Comparison of ENCODE assay signal across 40 cellular contexts in the genomic region with DNA sequence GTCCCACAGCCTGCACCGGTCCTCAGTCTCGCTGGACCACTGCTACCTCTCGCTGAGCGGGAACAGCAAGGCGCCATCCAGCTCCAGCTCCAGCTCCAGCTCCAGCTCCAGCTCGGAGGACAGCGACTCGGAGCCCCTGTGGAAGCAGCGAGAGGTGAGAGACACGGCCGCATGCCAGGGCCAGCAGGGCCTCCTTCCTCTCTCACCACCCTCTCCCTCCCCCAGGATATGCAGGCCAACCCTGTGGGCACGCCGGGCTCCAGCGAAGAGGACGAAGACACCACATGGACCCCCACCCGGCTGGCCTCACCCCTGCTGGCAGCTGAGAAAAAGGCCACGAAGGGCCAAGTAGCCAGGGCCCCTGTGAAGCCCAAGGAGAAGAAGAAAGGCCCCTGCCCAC. TPM values are rescaled to one million over a fixed set of nuclear protein-coding genes. Genes with fewer than 3 reads are reported as not detected.
"Had no signal": no experiment of that assay in that cellular context is flagged by ENCODE, and none has a peak within 500 bp of the region (broad histone marks: within the 10 kb centered on the region; RNA-seq: fewer than 3 reads in every experiment).

No MANE protein-coding gene starts in this region.

- H3K4me1 Mint-ChIP-seq: activated CD4-positive, alpha-beta T cell treated with anti-CD3 and anti-CD28 coated beads, Interleukin-2, amount 10 ng/mL, durations not matched to agents 24 days and 14 days; activated naive CD4-positive, alpha-beta T cell treated with anti-CD3 and anti-CD28 coated beads, Interleukin-2, amount 10 ng/mL, durations not matched to agents 7 days and 5 days; activated naive CD8-positive, alpha-beta T cell treated with anti-CD3 and anti-CD28 coated beads, Interleukin-2, amount 10 ng/mL, durations not matched to agents 7 days and 5 days; stimulated activated memory B cell treated with anti-CD40 and anti-IgM and Interleukin-4, amounts not matched to agents 10 μg/mL and 1 μg/mL and 100 μg/mL, for 72 hours; stimulated activated naive CD8-positive, alpha-beta T cell treated with anti-CD3 and anti-CD28 coated beads, Interleukin-15, amount 100 ng/mL, for 72 hours had no signal

- H3K27ac ChIP-seq: epithelial cell of prostate, esophagus squamous epithelium, heart right ventricle, left lung, ovary, uterus had no signal

- H3K36me3 ChIP-seq: left lung, ovary, uterus had no signal

- H3K27me3 Mint-ChIP-seq: type B pancreatic cell had no signal

- H3K36me3 Mint-ChIP-seq: activated CD4-positive, alpha-beta memory T cell treated with anti-CD3 and anti-CD28 coated beads for 36 hours; activated naive CD4-positive, alpha-beta T cell treated with anti-CD3 and anti-CD28 coated beads, Interleukin-2, amount 10 ng/mL, durations not matched to agents 7 days and 5 days; activated naive CD8-positive, alpha-beta T cell treated with anti-CD3 and anti-CD28 coated beads, Interleukin-2, amount 10 ng/mL, durations not matched to agents 7 days and 5 days; stimulated activated memory B cell treated with anti-CD40 and anti-IgM and Interleukin-4, amounts not matched to agents 10 μg/mL and 1 μg/mL and 100 μg/mL, for 72 hours; type B pancreatic cell had no signal

- H3K27me3 ChIP-seq: ovary, uterus had no signal

- H3K4me3 Mint-ChIP-seq: activated CD4-positive, alpha-beta memory T cell treated with anti-CD3 and anti-CD28 coated beads for 36 hours; activated CD4-positive, alpha-beta T cell treated with anti-CD3 and anti-CD28 coated beads, Interleukin-2, amount 10 ng/mL, durations not matched to agents 24 days and 14 days; activated naive CD4-positive, alpha-beta T cell treated with anti-CD3 and anti-CD28 coated beads, Interleukin-2, amount 10 ng/mL, durations not matched to agents 7 days and 5 days; activated naive CD8-positive, alpha-beta T cell treated with anti-CD3 and anti-CD28 coated beads, Interleukin-2, amount 10 ng/mL, durations not matched to agents 7 days and 5 days; activated T-helper 1 cell treated with anti-CD3 and anti-CD28 coated beads, Interleukin-12 subunit alpha, Interleukin-12 subunit beta, Interleukin-2, Interleukin-4 antibody, amounts not matched to agents 30 ng/mL and 10 ng/mL and 1 ng/mL, durations not matched to agents 14 hours and 24 hours and 36 hours; dendritic cell treated with granulocyte-macrophage colony-stimulating factor and Interleukin-4, amounts not matched to agents 40 ng/mL and 50 ng/mL, for 4 days; nephron progenitor cell; stimulated activated memory B cell treated with anti-CD40 and anti-IgM and Interleukin-4, amounts not matched to agents 10 μg/mL and 1 μg/mL and 100 μg/mL, for 72 hours; stimulated activated naive CD8-positive, alpha-beta T cell treated with anti-CD3 and anti-CD28 coated beads, Interleukin-15, amount 100 ng/mL, for 72 hours; T-helper 1 cell treated with Interleukin-12 subunit alpha and Interleukin-12 subunit beta and Interleukin-4 antibody, amounts not matched to agents 30 μg/mL and 1 μg/mL, for 36 hours; type B pancreatic cell had no signal

- DNase-seq: activated CD4-positive, alpha-beta memory T cell treated with anti-CD3 and anti-CD28 coated beads for 36 hours; activated CD4-positive, alpha-beta T cell treated with anti-CD3 and anti-CD28 coated beads, Interleukin-2, amount 10 ng/mL, durations not matched to agents 24 days and 14 days; activated CD4-positive, CD25-positive, alpha-beta regulatory T cell treated with anti-CD3 and anti-CD28 coated beads, Interleukin-2, amount 50 U/mL, for 72 hours; activated CD8-positive, alpha-beta memory T cell treated with anti-CD3 and anti-CD28 coated beads, Interleukin-2, amount 50 U/mL, for 4 hours; activated effector memory CD4-positive, alpha-beta T cell treated with anti-CD3 and anti-CD28 coated beads, Interleukin-2, amount 50 U/mL, for 16 hours; activated naive CD4-positive, alpha-beta T cell treated with anti-CD3 and anti-CD28 coated beads, Interleukin-2, amount 10 ng/mL, durations not matched to agents 7 days and 5 days; activated naive CD8-positive, alpha-beta T cell treated with anti-CD3 and anti-CD28 coated beads, Interleukin-2, amount 10 ng/mL, durations not matched to agents 7 days and 5 days; activated T-cell treated with anti-CD3 and anti-CD28 coated beads, Interleukin-2, amount 50 U/mL, for 1 hour; amniotic stem cell; caudate nucleus; effector CD4-positive, alpha-beta T cell; esophagus squamous epithelium; foreskin melanocyte; heart right ventricle; kidney glomerular epithelial cell; mucosa of descending colon; nephron progenitor cell; stimulated activated CD4-positive, alpha-beta T cell treated with anti-CD3 and anti-CD28 coated beads, Interleukin-1b, Interleukin-23, amount 100 ng/mL, for 48 hours; stimulated activated CD4-positive, alpha-beta T cell treated with anti-CD3 and anti-CD28 coated beads, Interleukin-4, amount 100 ng/mL, for 4 hours; stimulated activated CD8-positive, alpha-beta memory T cell treated with anti-CD3 and anti-CD28 coated beads, Interleukin-4, amount 100 ng/mL, for 48 hours; stimulated activated naive CD8-positive, alpha-beta T cell treated with anti-CD3 and anti-CD28 coated beads, Interleukin-15, amount 100 ng/mL, for 72 hours; substantia nigra; T-helper 9 cell; uterus had no signal

- H3K9me3 Mint-ChIP-seq: activated CD4-positive, alpha-beta memory T cell treated with anti-CD3 and anti-CD28 coated beads for 36 hours; activated CD4-positive, alpha-beta T cell treated with anti-CD3 and anti-CD28 coated beads, Interleukin-2, amount 10 ng/mL, durations not matched to agents 24 days and 14 days; activated naive CD4-positive, alpha-beta T cell treated with anti-CD3 and anti-CD28 coated beads, Interleukin-2, amount 10 ng/mL, durations not matched to agents 7 days and 5 days; activated naive CD8-positive, alpha-beta T cell treated with anti-CD3 and anti-CD28 coated beads, Interleukin-2, amount 10 ng/mL, durations not matched to agents 7 days and 5 days; activated T-helper 1 cell treated with anti-CD3 and anti-CD28 coated beads, Interleukin-12 subunit alpha, Interleukin-12 subunit beta, Interleukin-2, Interleukin-4 antibody, amounts not matched to agents 30 ng/mL and 10 ng/mL and 1 ng/mL, durations not matched to agents 14 hours and 24 hours and 36 hours; dendritic cell treated with granulocyte-macrophage colony-stimulating factor and Interleukin-4, amounts not matched to agents 40 ng/mL and 50 ng/mL, for 4 days; nephron progenitor cell; stimulated activated memory B cell treated with anti-CD40 and anti-IgM and Interleukin-4, amounts not matched to agents 10 μg/mL and 1 μg/mL and 100 μg/mL, for 72 hours; stimulated activated naive CD8-positive, alpha-beta T cell treated with anti-CD3 and anti-CD28 coated beads, Interleukin-15, amount 100 ng/mL, for 72 hours; T-helper 1 cell treated with Interleukin-12 subunit alpha and Interleukin-12 subunit beta and Interleukin-4 antibody, amounts not matched to agents 30 μg/mL and 1 μg/mL, for 36 hours; type B pancreatic cell had no signal

- ATAC-seq: heart right ventricle; left lung; mucosa of descending colon; stimulated activated memory B cell treated with anti-CD40 and anti-IgM and Interleukin-4, amounts not matched to agents 10 μg/mL and 1 μg/mL and 100 μg/mL, for 72 hours; stimulated activated naive CD8-positive, alpha-beta T cell treated with anti-CD3 and anti-CD28 coated beads, Interleukin-15, amount 100 ng/mL, for 72 hours had no signal

- H3K27ac Mint-ChIP-seq: activated CD4-positive, alpha-beta memory T cell treated with anti-CD3 and anti-CD28 coated beads for 36 hours; activated CD4-positive, alpha-beta T cell treated with anti-CD3 and anti-CD28 coated beads, Interleukin-2, amount 10 ng/mL, durations not matched to agents 24 days and 14 days; activated naive CD4-positive, alpha-beta T cell treated with anti-CD3 and anti-CD28 coated beads, Interleukin-2, amount 10 ng/mL, durations not matched to agents 7 days and 5 days; activated naive CD8-positive, alpha-beta T cell treated with anti-CD3 and anti-CD28 coated beads, Interleukin-2, amount 10 ng/mL, durations not matched to agents 7 days and 5 days; activated T-helper 1 cell treated with anti-CD3 and anti-CD28 coated beads, Interleukin-12 subunit alpha, Interleukin-12 subunit beta, Interleukin-2, Interleukin-4 antibody, amounts not matched to agents 30 ng/mL and 10 ng/mL and 1 ng/mL, durations not matched to agents 14 hours and 24 hours and 36 hours; dendritic cell treated with granulocyte-macrophage colony-stimulating factor and Interleukin-4, amounts not matched to agents 40 ng/mL and 50 ng/mL, for 4 days; nephron progenitor cell; progenitor cell of endocrine pancreas; stimulated activated memory B cell treated with anti-CD40 and anti-IgM and Interleukin-4, amounts not matched to agents 10 μg/mL and 1 μg/mL and 100 μg/mL, for 72 hours; T-helper 1 cell treated with Interleukin-12 subunit alpha and Interleukin-12 subunit beta and Interleukin-4 antibody, amounts not matched to agents 30 μg/mL and 1 μg/mL, for 36 hours; type B pancreatic cell had no signal

- H3K4me2 ChIP-seq: smooth muscle cell had no signal

- H3K9me3 ChIP-seq: esophagus squamous epithelium, heart right ventricle, left lung, mucosa of descending colon, ovary, uterus had no signal

- H3K4me3 ChIP-seq: esophagus squamous epithelium, heart right ventricle, left lung, lung, mucosa of descending colon, ovary, smooth muscle cell, uterus had no signal

- FAIRE-seq: endometrium had no signal

RNA-seq across cellular contexts. Expression of a gene that starts 28.5 kb away (rescaled TPM):
- total RNA-seq: activated CD4-positive, alpha-beta memory T cell treated with anti-CD3 and anti-CD28 coated beads for 36 hours; activated CD4-positive, alpha-beta T cell treated with anti-CD3 and anti-CD28 coated beads, Interleukin-2, amount 10 ng/mL, durations not matched to agents 24 days and 14 days; activated naive CD8-positive, alpha-beta T cell treated with anti-CD3 and anti-CD28 coated beads, Interleukin-2, amount 10 ng/mL, durations not matched to agents 7 days and 5 days; activated T-helper 1 cell treated with anti-CD3 and anti-CD28 coated beads, Interleukin-12 subunit alpha, Interleukin-12 subunit beta, Interleukin-2, Interleukin-4 antibody, amounts not matched to agents 30 ng/mL and 10 ng/mL and 1 ng/mL, durations not matched to agents 14 hours and 24 hours and 36 hours; esophagus squamous epithelium; glomerular endothelial cell; heart right ventricle; left lung; lung; mesenteric fat pad; mucosa of descending colon; myocyte; ovary; progenitor cell of endocrine pancreas; renal cortical epithelial cell; smooth muscle cell; uterus had no signal
- polyA plus RNA-seq: heart right ventricle, lung, ovary, smooth muscle cell had no signal
